ENCODE assay signal across 9 cellular contexts in the genomic region with DNA sequence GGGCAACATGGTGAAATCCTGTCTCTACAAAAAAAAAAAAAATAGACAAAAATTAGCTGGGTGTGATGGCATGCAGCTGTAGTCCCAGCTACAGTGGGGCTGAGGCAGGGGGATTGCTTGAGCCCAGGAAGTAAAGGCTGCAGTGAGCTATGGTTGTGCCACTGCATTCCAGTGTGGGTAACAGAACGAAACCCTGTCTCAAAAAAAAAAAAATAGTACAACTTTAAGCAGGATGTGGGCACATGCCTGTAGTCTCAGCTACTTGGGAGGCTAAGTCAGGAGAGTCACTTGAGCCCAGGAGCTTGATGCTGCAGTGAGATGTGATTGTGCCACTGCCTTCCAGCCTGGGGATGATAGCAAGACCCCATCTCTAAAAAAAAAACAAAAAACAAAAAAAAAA. TPM values are rescaled to one million over a fixed set of nuclear protein-coding genes. Genes with fewer than 3 reads are reported as not detected.
DNase-seq lines count a peak whose midpoint lies in the region; ATAC-seq, FAIRE-seq and TF ChIP-seq lines count a peak whose summit lies in the region.
"Had no signal": no experiment of that assay in that cellular context is flagged by ENCODE, and none has a peak within 500 bp of the region (broad histone marks: within the 10 kb centered on the region; RNA-seq: fewer than 3 reads in every experiment).

No MANE protein-coding gene starts in this region.

- peaks cover 9% of the 10 kb centered on the region for H3K36me3 Mint-ChIP-seq in activated CD4-positive, alpha-beta T cell treated with anti-CD3 and anti-CD28 coated beads, Interleukin-2, amount 10 ng/mL, durations not matched to agents 7 days and 5 days (ENCODE audit: low read depth)
- no peaks in the 10 kb centered on the region for H3K36me3 Mint-ChIP-seq in astrocyte (ENCODE audit: low read depth, unreplicated experiment)
- H3K36me3 Mint-ChIP-seq in natural killer cell treated with Interleukin-12 subunit alpha and Interleukin-12 subunit beta and Interleukin-15 and Interleukin-18, amount 100 ng/mL, for 72 hours: no peaks in the 10 kb centered on the region

- H3K4me1 ChIP-seq in astrocyte (ENCODE audit: insufficient read depth, low read length): peaks cover 18% of the 10 kb centered on the region
- H3K4me1 ChIP-seq in ovary (ENCODE audit: insufficient read depth): peaks cover 1% of the 10 kb centered on the region
- H3K4me1 ChIP-seq in testis: no peaks in the 10 kb centered on the region

- no peaks in the 10 kb centered on the region for H3K36me3 ChIP-seq in astrocyte (ENCODE audit: insufficient read depth, low read length)
- no peaks in the 10 kb centered on the region for H3K36me3 ChIP-seq in ovary
- no peaks in the 10 kb centered on the region for H3K36me3 ChIP-seq in testis (ENCODE audit: low read depth, missing control alignments)

- H3K79me2 ChIP-seq in astrocyte (ENCODE audit: insufficient read depth, low read length): peaks cover 82% of the 10 kb centered on the region

- no peak overlapping the region for H3K4me3 ChIP-seq in astrocyte (ENCODE audit: insufficient read depth, low read depth, low read length)
- H3K4me3 ChIP-seq in ovary: no peak overlapping the region
- H3K4me3 ChIP-seq in testis: no peak overlapping the region

- H3K9me3 ChIP-seq in astrocyte (ENCODE audit: insufficient read depth, low read depth, low read length) (no peaks in the 10 kb centered on the region), ovary (no peaks in the 10 kb centered on the region), testis (no peaks in the 10 kb centered on the region)

- TF ChIP-seq EP300 in ovary (IDR thresholded peaks at IDR 0.05): no peak

- H3K27me3 ChIP-seq in astrocyte (ENCODE audit: insufficient read depth, low read length): no peaks in the 10 kb centered on the region
- no peaks in the 10 kb centered on the region for H3K27me3 ChIP-seq in ovary
- H3K27me3 ChIP-seq in testis: no peaks in the 10 kb centered on the region

- FAIRE-seq in astrocyte (lab: Jason Lieb, UNC): no peak

- peak overlapping the region; percentile 81 for H3K27ac Mint-ChIP-seq in activated CD4-positive, alpha-beta T cell treated with anti-CD3 and anti-CD28 coated beads, Interleukin-2, amount 10 ng/mL, durations not matched to agents 7 days and 5 days
- H3K27ac Mint-ChIP-seq in astrocyte (ENCODE audit: unreplicated experiment): peak overlapping the region; percentile 83
- H3K27ac Mint-ChIP-seq in natural killer cell treated with Interleukin-12 subunit alpha and Interleukin-12 subunit beta and Interleukin-15 and Interleukin-18, amount 100 ng/mL, for 72 hours: peak overlapping the region; percentile 58 to 75

- ATAC-seq in natural killer cell treated with Interleukin-12 subunit alpha and Interleukin-12 subunit beta and Interleukin-15 and Interleukin-18, amount 100 ng/mL, for 72 hours: peak; percentile 82 to 87
- ATAC-seq in HG02588 (IDR thresholded peaks at IDR 0.05; ENCODE audit: unreplicated experiment): no peak

- peak overlapping the region; percentile 79 for H3K4me2 ChIP-seq in astrocyte (ENCODE audit: low read length)

- H2AFZ ChIP-seq in astrocyte (ENCODE audit: low read depth, low read length): no peak overlapping the region

- TF ChIP-seq POLR2A in ovary (IDR thresholded peaks at IDR 0.05): no peak
- TF ChIP-seq POLR2A in testis (IDR thresholded peaks at IDR 0.05): no peak

- TF ChIP-seq CTCF in astrocyte (IDR thresholded peaks at IDR 0.05; ENCODE audit: insufficient read depth, low read depth, low read length): no peak
- no peak for TF ChIP-seq CTCF in ovary (IDR thresholded peaks at IDR 0.05)
- TF ChIP-seq CTCF in testis (IDR thresholded peaks at IDR 0.05): no peak

- peak; percentile 49 for DNase-seq in activated CD4-positive, alpha-beta T cell treated with anti-CD3 and anti-CD28 coated beads, Interleukin-2, amount 10 ng/mL, durations not matched to agents 7 days and 5 days
- DNase-seq in activated CD4-positive, alpha-beta T cell treated with anti-CD3 and anti-CD28 coated beads, Interleukin-2, amount 50 U/mL, for 1 hour: no peak
- DNase-seq in M059J (ENCODE audit: low read depth): peak; percentile 79
- peak; percentile 36 for DNase-seq in astrocyte (ENCODE audit: low read depth)
- no peak for DNase-seq in natural killer cell treated with Interleukin-12 subunit alpha and Interleukin-12 subunit beta and Interleukin-15 and Interleukin-18, amount 100 ng/mL, for 72 hours (ENCODE audit: low spot score)
- no peak for DNase-seq in ovary
- DNase-seq in testis: no peak
- DNase-seq: dermis blood vessel endothelial cell had no signal

- H3K9me3 Mint-ChIP-seq in activated CD4-positive, alpha-beta T cell treated with anti-CD3 and anti-CD28 coated beads, Interleukin-2, amount 10 ng/mL, durations not matched to agents 7 days and 5 days: no peaks in the 10 kb centered on the region
- H3K9me3 Mint-ChIP-seq in astrocyte (ENCODE audit: unreplicated experiment): no peaks in the 10 kb centered on the region
- no peaks in the 10 kb centered on the region for H3K9me3 Mint-ChIP-seq in natural killer cell treated with Interleukin-12 subunit alpha and Interleukin-12 subunit beta and Interleukin-15 and Interleukin-18, amount 100 ng/mL, for 72 hours

- peaks cover 72% of the 10 kb centered on the region for H3K4me1 Mint-ChIP-seq in activated CD4-positive, alpha-beta T cell treated with anti-CD3 and anti-CD28 coated beads, Interleukin-2, amount 10 ng/mL, durations not matched to agents 7 days and 5 days
- peaks cover 23% of the 10 kb centered on the region for H3K4me1 Mint-ChIP-seq in astrocyte (ENCODE audit: low read depth, unreplicated experiment)
- peaks cover 38 to 43% of the 10 kb centered on the region in 2 donors for H3K4me1 Mint-ChIP-seq in natural killer cell treated with Interleukin-12 subunit alpha and Interleukin-12 subunit beta and Interleukin-15 and Interleukin-18, amount 100 ng/mL, for 72 hours (ENCODE audit: low read depth in 2 of 2)

- POLR2A ChIA-PET in activated CD4-positive, alpha-beta T cell treated with anti-CD3 and anti-CD28 coated beads, Interleukin-2, amount 10 ng/mL, durations not matched to agents 7 days and 5 days (lab: Charles Lee): interaction anchor here (0.5 to 0.6 kb wide), 3 partner anchors 50 to 576 kb away, joined by 3 to 15 read pairs (median 4); no protein-coding TSS in a partner anchor

- 63 to 84% (median 69%) methylated on average over 1 of the region's 1 CpG for WGBS in ovary, 3 donors
- whole genome bisulfite sequencing in testis, 2 donors: 76 to 79% methylated on average over 1 of the region's 1 CpG

- no peak overlapping the region for H3K9ac ChIP-seq in astrocyte (ENCODE audit: low read length)

- CTCF ChIA-PET in activated CD4-positive, alpha-beta T cell treated with anti-CD3 and anti-CD28 coated beads, Interleukin-2, amount 10 ng/mL, durations not matched to agents 7 days and 5 days (lab: Charles Lee): interaction anchor here (0.7 to 4.3 kb wide), 7 partner anchors 14 to 172 kb away, joined by 3 to 20 read pairs (median 4); a partner anchor contains a TSS

- intact Hi-C loops in ovary (cut with DNase I): no loop called here
- intact Hi-C loops in testis (cut with DNase I; ENCODE audit: low total_unique reads): loop anchor here (10.0 kb wide), 1 partner anchor 332 kb away; no protein-coding TSS in a partner anchor

- H3K4me3 Mint-ChIP-seq in activated CD4-positive, alpha-beta T cell treated with anti-CD3 and anti-CD28 coated beads, Interleukin-2, amount 10 ng/mL, durations not matched to agents 7 days and 5 days: no peak overlapping the region
- H3K4me3 Mint-ChIP-seq in astrocyte (ENCODE audit: unreplicated experiment): no peak overlapping the region
- no peak overlapping the region for H3K4me3 Mint-ChIP-seq in natural killer cell treated with Interleukin-12 subunit alpha and Interleukin-12 subunit beta and Interleukin-15 and Interleukin-18, amount 100 ng/mL, for 72 hours

- H3K27ac ChIP-seq in astrocyte (ENCODE audit: low read depth, low read length): no peak overlapping the region
- no peak overlapping the region for H3K27ac ChIP-seq in ovary
- H3K27ac ChIP-seq in testis: no peak overlapping the region

- no peaks in the 10 kb centered on the region for H3K27me3 Mint-ChIP-seq in activated CD4-positive, alpha-beta T cell treated with anti-CD3 and anti-CD28 coated beads, Interleukin-2, amount 10 ng/mL, durations not matched to agents 7 days and 5 days
- H3K27me3 Mint-ChIP-seq in astrocyte (ENCODE audit: low read depth, unreplicated experiment): no peaks in the 10 kb centered on the region
- no peaks in the 10 kb centered on the region for H3K27me3 Mint-ChIP-seq in natural killer cell treated with Interleukin-12 subunit alpha and Interleukin-12 subunit beta and Interleukin-15 and Interleukin-18, amount 100 ng/mL, for 72 hours

- peaks cover 3% of the 10 kb centered on the region for H4K20me1 ChIP-seq in astrocyte (ENCODE audit: insufficient read depth, low read length)

RNA-seq across cellular contexts. Expression of a gene that starts 43.6 kb away (rescaled TPM):
- total RNA-seq in activated CD4-positive, alpha-beta T cell treated with anti-CD3 and anti-CD28 coated beads, Interleukin-2, amount 10 ng/mL, durations not matched to agents 7 days and 5 days: 10 to 100 TPM; 20.4 to 21.4 TPM
- 7.0 and 10.6 TPM in 2 replicates for total RNA-seq in M059J (2014; rRNA removed; shearing (Covaris generic))
- 16.1 and 17.0 TPM in 2 replicates for total RNA-seq in astrocyte
- 10 to 100 TPM; 13.1 to 17.5 TPM for total RNA-seq in natural killer cell treated with Interleukin-12 subunit alpha and Interleukin-12 subunit beta and Interleukin-15 and Interleukin-18, amount 100 ng/mL, for 72 hours
- total RNA-seq in ovary: 10 to 100 TPM in 6 of 7 donors, 1 to 10 TPM in 1; 9.7 to 17.7 (median 12.3) TPM
- 10 to 100 TPM in 1 of 2 donors, 1 to 10 TPM in 1; 5.3 to 13.5 TPM for polyA plus RNA-seq in ovary
- 10 to 100 TPM; 27.5 to 37.6 TPM for total RNA-seq in testis
- 56.6 TPM for polyA plus RNA-seq in testis (ENCODE audit: insufficient read depth, low read depth, low replicate concordance)

Comparison
In these comparisons a context has a peak if more than half of its experiments do, and no peak if none do; other contexts are left out.
1. DNase-seq: peak in activated CD4-positive, alpha-beta T cell treated with anti-CD3 and anti-CD28 coated beads, Interleukin-2, amount 10 ng/mL, durations not matched to agents 7 days and 5 days (single experiment), M059J (single experiment) and astrocyte (single experiment); none in activated CD4-positive, alpha-beta T cell treated with anti-CD3 and anti-CD28 coated beads, Interleukin-2, amount 50 U/mL, for 1 hour (single experiment), natural killer cell treated with Interleukin-12 subunit alpha and Interleukin-12 subunit beta and Interleukin-15 and Interleukin-18, amount 100 ng/mL, for 72 hours (single experiment), ovary (0 of 5) and testis (single experiment).
2. Peak in every context shown above with its lines, with median percentiles within 50 percentile points of each other: H3K27ac Mint-ChIP-seq.